Comparison of ENCODE assay signal across 9 cellular contexts in the genomic region with DNA sequence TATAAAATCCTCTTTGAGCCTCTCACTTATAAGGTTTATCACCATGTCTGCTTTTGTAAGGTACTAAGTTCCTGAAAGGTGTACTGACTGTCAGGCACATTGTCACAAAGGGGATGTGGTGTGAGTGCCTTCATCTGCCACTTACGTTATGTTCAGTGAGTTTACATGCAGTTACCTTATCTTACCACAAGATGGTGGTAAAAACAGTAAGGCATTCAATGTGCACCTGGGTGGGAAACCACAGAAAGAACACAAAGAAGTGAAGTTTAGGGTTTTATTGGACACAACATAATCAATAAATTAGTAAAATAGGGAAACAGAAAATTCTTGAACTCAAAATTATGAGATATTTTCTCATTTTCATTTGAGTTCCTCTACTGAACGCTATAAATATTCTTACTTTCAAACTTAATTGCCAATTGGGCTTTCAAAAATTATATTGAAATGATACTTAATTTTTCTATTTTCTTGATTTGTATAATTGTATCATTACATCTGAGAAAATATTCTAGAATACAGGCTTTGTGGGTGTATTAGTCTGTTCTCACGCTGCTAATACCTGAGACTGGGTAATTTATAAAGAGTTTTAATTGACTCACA.
DNase-seq lines count a peak whose midpoint lies in the region; ATAC-seq and TF ChIP-seq lines count a peak whose summit lies in the region.
"Had no signal": no experiment of that assay in that cellular context is flagged by ENCODE, and none has a peak within 500 bp of the region (broad histone marks: within the 10 kb centered on the region; RNA-seq: fewer than 3 reads in every experiment).

No MANE protein-coding gene starts in this region.

- H3K4me1 ChIP-seq in CD8-positive, alpha-beta T cell (ENCODE audit: insufficient read depth, low read length): no peaks in the 10 kb centered on the region
- no peaks in the 10 kb centered on the region for H3K4me1 ChIP-seq in body of pancreas

- WGBS in body of pancreas, 2 donors: 53 to 60% methylated on average over 3 of the region's 3 CpGs

- H3K36me3 Mint-ChIP-seq in CD8-positive, alpha-beta T cell: no peaks in the 10 kb centered on the region

- H3K27me3 Mint-ChIP-seq in CD8-positive, alpha-beta T cell (ENCODE audit: low read depth): no peaks in the 10 kb centered on the region

- H3K27ac Mint-ChIP-seq in CD8-positive, alpha-beta T cell: no peak overlapping the region

- no peaks in the 10 kb centered on the region for H3K9me3 Mint-ChIP-seq in CD8-positive, alpha-beta T cell

- H3K4me1 Mint-ChIP-seq in CD8-positive, alpha-beta T cell (ENCODE audit: low read depth): no peaks in the 10 kb centered on the region

- peak; percentile 40 for ATAC-seq in CD8-positive, alpha-beta T cell
- ATAC-seq in GM19035 (IDR thresholded peaks at IDR 0.05; ENCODE audit: unreplicated experiment) (peak; percentile 95), HG03135 (IDR thresholded peaks at IDR 0.05; ENCODE audit: unreplicated experiment) (peak; percentile 97), body of pancreas (peak; percentile 62)

- H3K4me3 Mint-ChIP-seq in CD8-positive, alpha-beta T cell: no peak overlapping the region

- H3K36me3 ChIP-seq in CD8-positive, alpha-beta T cell (ENCODE audit: insufficient read depth, low read length): no peaks in the 10 kb centered on the region
- no peaks in the 10 kb centered on the region for H3K36me3 ChIP-seq in body of pancreas (replicated peaks in 1 of 2; ENCODE audit: insufficient read depth in 1 of 2, low read depth in 2 of 2)

- no peak for TF ChIP-seq POLR2A in body of pancreas (IDR thresholded peaks at IDR 0.05)

- H3K27me3 ChIP-seq in CD8-positive, alpha-beta T cell (ENCODE audit: insufficient read depth, low read length): no peaks in the 10 kb centered on the region
- H3K27me3 ChIP-seq in body of pancreas: no peaks in the 10 kb centered on the region

- no peak overlapping the region for H3K27ac ChIP-seq in CD8-positive, alpha-beta T cell (ENCODE audit: low read depth, low read length)
- H3K27ac ChIP-seq in body of pancreas: no peak overlapping the region

- no peaks in the 10 kb centered on the region for H3K9me3 ChIP-seq in CD8-positive, alpha-beta T cell (ENCODE audit: low read length)
- H3K9me3 ChIP-seq in body of pancreas: no peaks in the 10 kb centered on the region

- POLR2A ChIA-PET in CD8-positive, alpha-beta T cell (lab: Charles Lee): no interaction called here

- TF ChIP-seq CTCF in CD8-positive, alpha-beta T cell (IDR thresholded peaks at IDR 0.05): peak; percentile 51
- peak; percentile 20 to 67 (median 59) for TF ChIP-seq CTCF in body of pancreas (IDR thresholded peaks at IDR 0.05)

- intact Hi-C loops in CD8-positive, alpha-beta T cell (cut with DNase I, micrococcal nuclease): no loop called here
- intact Hi-C loops in body of pancreas (cut with DNase I): no loop called here

- CTCF ChIA-PET in CD8-positive, alpha-beta T cell (lab: Charles Lee): interaction anchor here (0.8 kb wide), 1 partner anchor 11 kb away, joined by 3 read pairs; no protein-coding TSS in a partner anchor

- no peak overlapping the region for H3K4me3 ChIP-seq in CD8-positive, alpha-beta T cell (ENCODE audit: low read depth, low read length)
- no peak overlapping the region for H3K4me3 ChIP-seq in body of pancreas

- no peak for DNase-seq in CD8-positive, alpha-beta T cell
- DNase-seq in NCI-H226: peak; percentile 20
- DNase-seq in body of pancreas: no peak
- peak; percentile 55 for DNase-seq in kidney tubule cell (ENCODE audit: low spot score)
- no peak for DNase-seq in activated T-cell treated with anti-CD3 and anti-CD28 coated beads, Interleukin-2, amount 50 U/mL, for 1 hour
- no peak for DNase-seq in activated gamma-delta T cell treated with Interleukin-2 at 50 U/mL for 16 hours
- DNase-seq: right cardiac atrium had no signal

Comparison
In these comparisons a context has a peak if more than half of its experiments do, and no peak if none do; other contexts are left out.
1. ATAC-seq: peak in every context shown above with its lines; median percentile 97 in HG03135; 95 in GM19035; 62 in body of pancreas; 40 in CD8-positive, alpha-beta T cell.
2. DNase-seq: peak in NCI-H226 (single experiment) and kidney tubule cell (single experiment); none in CD8-positive, alpha-beta T cell (0 of 7), body of pancreas (0 of 4), activated T-cell treated with anti-CD3 and anti-CD28 coated beads, Interleukin-2, amount 50 U/mL, for 1 hour (single experiment) and activated gamma-delta T cell treated with Interleukin-2 at 50 U/mL for 16 hours (single experiment).